In the genomic region with DNA sequence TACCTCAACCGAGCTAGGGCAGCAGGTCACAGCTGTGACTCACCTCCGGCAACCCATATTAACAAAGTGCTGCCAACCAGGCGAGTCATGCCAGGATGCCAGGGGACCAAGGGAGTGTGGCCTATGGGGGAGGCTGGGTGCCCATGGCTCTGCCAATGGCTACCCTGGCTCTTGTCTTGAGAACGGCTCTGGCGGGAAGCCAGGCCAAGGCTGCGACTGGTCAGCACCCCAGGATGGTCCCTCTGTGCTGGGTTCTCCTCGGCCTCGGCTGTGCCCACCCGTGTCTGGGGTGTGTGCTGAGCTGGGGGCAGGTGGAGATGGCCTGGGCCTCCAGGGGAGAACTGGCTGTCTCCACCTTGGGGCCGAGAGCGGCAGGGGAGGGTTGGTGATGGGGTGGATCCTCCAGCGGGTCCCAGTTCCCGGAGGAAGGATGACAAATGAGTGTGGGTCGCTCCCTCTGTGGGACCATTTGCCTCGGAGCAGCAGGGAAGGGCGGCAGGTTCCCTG, we compare ENCODE assay signal across 2 cellular contexts.
A peak's percentile ranks its signal among the peaks of the same experiment; 100 is the strongest.
TF ChIP-seq lines count a peak whose summit lies in the region.

No MANE protein-coding gene starts in this region.

TF ChIP-seq in HCT116, 20 proteins besides CTCF, POLR2A, EP300 and RAD21:
- TF ChIP-seq REST (IDR thresholded peaks at IDR 0.05; ENCODE audit: low read depth): no peak
- TF ChIP-seq, protein P1, sequence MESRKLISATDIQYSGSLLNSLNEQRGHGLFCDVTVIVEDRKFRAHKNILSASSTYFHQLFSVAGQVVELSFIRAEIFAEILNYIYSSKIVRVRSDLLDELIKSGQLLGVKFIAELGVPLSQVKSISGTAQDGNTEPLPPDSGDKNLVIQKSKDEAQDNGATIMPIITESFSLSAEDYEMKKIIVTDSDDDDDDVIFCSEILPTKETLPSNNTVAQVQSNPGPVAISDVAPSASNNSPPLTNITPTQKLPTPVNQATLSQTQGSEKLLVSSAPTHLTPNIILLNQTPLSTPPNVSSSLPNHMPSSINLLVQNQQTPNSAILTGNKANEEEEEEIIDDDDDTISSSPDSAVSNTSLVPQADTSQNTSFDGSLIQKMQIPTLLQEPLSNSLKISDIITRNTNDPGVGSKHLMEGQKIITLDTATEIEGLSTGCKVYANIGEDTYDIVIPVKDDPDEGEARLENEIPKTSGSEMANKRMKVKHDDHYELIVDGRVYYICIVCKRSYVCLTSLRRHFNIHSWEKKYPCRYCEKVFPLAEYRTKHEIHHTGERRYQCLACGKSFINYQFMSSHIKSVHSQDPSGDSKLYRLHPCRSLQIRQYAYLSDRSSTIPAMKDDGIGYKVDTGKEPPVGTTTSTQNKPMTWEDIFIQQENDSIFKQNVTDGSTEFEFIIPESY (IDR thresholded peaks at IDR 0.05; ENCODE audit: extremely low read depth, insufficient replicate concordance, low read length): no peak
- TF ChIP-seq ELF1 (IDR thresholded peaks at IDR 0.05; ENCODE audit: borderline replicate concordance, low read depth): no peak
- TF ChIP-seq YY1 (IDR thresholded peaks at IDR 0.05; ENCODE audit: extremely low read depth, insufficient replicate concordance, low read depth, low read length): peak; percentile 8
- TF ChIP-seq JUND (IDR thresholded peaks at IDR 0.05): peak; percentile 84
- TF ChIP-seq SP1 (IDR thresholded peaks at IDR 0.05; ENCODE audit: low read depth): peak; percentile 85
- TF ChIP-seq FOSL1 (IDR thresholded peaks at IDR 0.05; ENCODE audit: low read depth): peak; percentile 89
- TF ChIP-seq CBX3 (IDR thresholded peaks at IDR 0.05; ENCODE audit: low read depth): 0 out of 2 replicates have a peak, but pooled peaks have one; percentile 33
- TF ChIP-seq POLR2AphosphoS5 (IDR thresholded peaks at IDR 0.05; ENCODE audit: low read depth, low read length): peak; percentile 60; the same call in 1 of the 2 replicates
- TF ChIP-seq EZH2phosphoT487 (IDR thresholded peaks at IDR 0.05; ENCODE audit: borderline replicate concordance): no peak

TF ChIP-seq in WTC11, 78 proteins besides CTCF, POLR2A, EP300 and RAD21 (continued from another document):
- TF ChIP-seq, protein P2, sequence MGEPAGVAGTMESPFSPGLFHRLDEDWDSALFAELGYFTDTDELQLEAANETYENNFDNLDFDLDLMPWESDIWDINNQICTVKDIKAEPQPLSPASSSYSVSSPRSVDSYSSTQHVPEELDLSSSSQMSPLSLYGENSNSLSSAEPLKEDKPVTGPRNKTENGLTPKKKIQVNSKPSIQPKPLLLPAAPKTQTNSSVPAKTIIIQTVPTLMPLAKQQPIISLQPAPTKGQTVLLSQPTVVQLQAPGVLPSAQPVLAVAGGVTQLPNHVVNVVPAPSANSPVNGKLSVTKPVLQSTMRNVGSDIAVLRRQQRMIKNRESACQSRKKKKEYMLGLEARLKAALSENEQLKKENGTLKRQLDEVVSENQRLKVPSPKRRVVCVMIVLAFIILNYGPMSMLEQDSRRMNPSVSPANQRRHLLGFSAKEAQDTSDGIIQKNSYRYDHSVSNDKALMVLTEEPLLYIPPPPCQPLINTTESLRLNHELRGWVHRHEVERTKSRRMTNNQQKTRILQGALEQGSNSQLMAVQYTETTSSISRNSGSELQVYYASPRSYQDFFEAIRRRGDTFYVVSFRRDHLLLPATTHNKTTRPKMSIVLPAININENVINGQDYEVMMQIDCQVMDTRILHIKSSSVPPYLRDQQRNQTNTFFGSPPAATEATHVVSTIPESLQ (CRISPR knock-in tag; IDR thresholded peaks at IDR 0.05): no peak
- TF ChIP-seq NFYB (CRISPR knock-in tag; conservative IDR thresholded peaks at IDR 0.05; ENCODE audit: low read depth) (no peak), RELA (CRISPR knock-in tag; IDR thresholded peaks at IDR 0.05; ENCODE audit: borderline replicate concordance) (no peak), NFE2L1 (CRISPR knock-in tag; IDR thresholded peaks at IDR 0.05) (no peak), CREM (CRISPR knock-in tag; IDR thresholded peaks at IDR 0.05) (no peak), CREB1 (CRISPR knock-in tag; IDR thresholded peaks at IDR 0.05) (no peak)
- TF ChIP-seq, protein P3, sequence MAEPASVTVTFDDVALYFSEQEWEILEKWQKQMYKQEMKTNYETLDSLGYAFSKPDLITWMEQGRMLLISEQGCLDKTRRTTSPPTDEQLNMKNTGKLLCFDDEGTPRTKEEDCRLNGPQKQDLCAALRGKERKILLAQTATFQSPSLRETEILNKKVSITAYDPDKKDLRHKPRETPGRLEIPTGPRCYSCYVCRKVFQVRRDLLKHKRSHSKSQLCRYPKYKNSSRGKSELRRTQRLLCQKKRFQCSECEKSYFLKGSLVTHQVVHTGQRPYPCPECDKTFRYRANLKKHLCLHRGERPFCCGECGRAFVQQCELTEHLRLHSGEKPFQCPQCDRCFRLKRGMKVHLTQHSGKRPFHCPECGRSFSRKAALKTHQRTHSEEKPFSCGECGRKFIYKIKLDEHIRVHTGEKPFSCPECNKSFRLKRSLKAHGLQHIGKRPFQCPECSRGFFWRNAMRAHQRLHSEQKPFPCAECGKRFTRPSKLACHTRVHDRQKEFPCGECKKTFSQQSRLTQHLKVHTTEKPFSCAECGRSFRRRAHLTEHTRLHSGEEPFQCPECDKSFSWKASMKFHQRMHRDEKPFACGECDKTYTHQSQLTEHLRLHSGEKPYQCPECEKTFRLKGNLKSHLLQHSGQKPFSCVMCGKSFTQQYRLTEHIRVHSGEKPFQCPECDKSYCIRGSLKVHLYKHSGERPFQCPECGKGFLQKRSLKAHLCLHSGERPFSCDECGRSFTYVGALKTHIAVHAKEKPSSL (CRISPR knock-in tag; conservative IDR thresholded peaks at IDR 0.05): no peak
